ENCODE assay signal across 21 cellular contexts in genomic region chr13:22866221-22866620, GRCh38.
"Had no signal": no experiment of that assay in that cellular context is flagged by ENCODE, and none has a peak within 500 bp of the region (broad histone marks: within the 10 kb centered on the region; RNA-seq: fewer than 3 reads in every experiment).

No MANE protein-coding gene starts in this region.

- ATAC-seq: foreskin keratinocyte, gastroesophageal sphincter, heart left ventricle, left colon, left lung, left ventricle myocardium superior, lower lobe of right lung had no signal

- H3K4me3 ChIP-seq: coronary artery, dorsolateral prefrontal cortex, esophagus muscularis mucosa, gastroesophageal sphincter, heart left ventricle, hepatocyte, left lung, lower lobe of right lung had no signal

- H3K4me3 Mint-ChIP-seq: immature natural killer cell had no signal

- H3K36me3 Mint-ChIP-seq: immature natural killer cell had no signal

- H3K79me2 ChIP-seq: hepatocyte had no signal

- H2AFZ ChIP-seq: hepatocyte had no signal

- H3K27me3 ChIP-seq: dorsolateral prefrontal cortex, esophagus muscularis mucosa, foreskin keratinocyte, gastroesophageal sphincter, heart left ventricle, hepatocyte, left lung had no signal

- H3K4me2 ChIP-seq: hepatocyte had no signal

- DNase-seq: dermis blood vessel endothelial cell; dorsolateral prefrontal cortex; effector CD4-positive, alpha-beta T cell; effector memory CD4-positive, alpha-beta T cell; foreskin keratinocyte; heart left ventricle; hypothalamus; immature natural killer cell; islet precursor cell; kidney; kidney glomerular epithelial cell; left colon; left lung; left ventricle myocardium superior; lower lobe of right lung; mesenchymal stem cell; midbrain had no signal

- H3K4me1 ChIP-seq: esophagus muscularis mucosa, foreskin keratinocyte, gastroesophageal sphincter, heart left ventricle, left lung, lower lobe of right lung had no signal

- H3K9me3 ChIP-seq: esophagus muscularis mucosa, gastroesophageal sphincter, heart left ventricle, left lung, lower lobe of right lung had no signal

- H3K4me1 Mint-ChIP-seq: immature natural killer cell had no signal

- H3K27ac Mint-ChIP-seq: immature natural killer cell had no signal

- H3K36me3 ChIP-seq: esophagus muscularis mucosa, gastroesophageal sphincter, heart left ventricle, left lung, lower lobe of right lung had no signal

- H3K27ac ChIP-seq: coronary artery, dorsolateral prefrontal cortex, esophagus muscularis mucosa, foreskin keratinocyte, gastroesophageal sphincter, heart left ventricle, hepatocyte, left lung, lower lobe of right lung had no signal
